In the genomic region with DNA sequence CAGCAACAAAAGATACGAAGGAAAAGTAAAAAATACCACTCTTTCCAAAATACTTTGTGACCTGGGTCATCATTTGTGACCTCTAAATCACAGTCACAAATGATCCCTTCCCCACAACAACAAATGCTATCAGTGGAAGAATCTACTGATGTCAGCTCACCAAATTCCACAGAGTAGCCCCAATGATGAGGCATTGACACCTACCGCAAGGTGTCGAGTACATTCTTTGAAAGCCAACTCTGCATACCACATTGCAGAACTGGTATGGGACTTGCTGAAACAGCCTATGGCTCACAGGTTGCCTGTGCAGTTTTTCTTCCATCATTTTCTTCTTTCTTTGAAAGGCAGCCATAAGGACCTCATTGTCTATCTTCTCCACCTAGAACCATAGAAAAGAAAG, we compare ENCODE assay signal across 1 cellular context.
TF ChIP-seq lines count a peak whose summit lies in the region.

No MANE protein-coding gene starts in this region.

TF ChIP-seq in H1, 55 proteins besides CTCF, POLR2A, EP300 and RAD21:
- TF ChIP-seq TEAD4 (IDR thresholded peaks at IDR 0.05; ENCODE audit: low read depth, low read length) (peak; percentile 72), SP2 (IDR thresholded peaks at IDR 0.05; ENCODE audit: low read length) (no peak)
- TF ChIP-seq, protein P1, sequence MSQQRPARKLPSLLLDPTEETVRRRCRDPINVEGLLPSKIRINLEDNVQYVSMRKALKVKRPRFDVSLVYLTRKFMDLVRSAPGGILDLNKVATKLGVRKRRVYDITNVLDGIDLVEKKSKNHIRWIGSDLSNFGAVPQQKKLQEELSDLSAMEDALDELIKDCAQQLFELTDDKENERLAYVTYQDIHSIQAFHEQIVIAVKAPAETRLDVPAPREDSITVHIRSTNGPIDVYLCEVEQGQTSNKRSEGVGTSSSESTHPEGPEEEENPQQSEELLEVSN (IDR thresholded peaks at IDR 0.05) = no peak
